Comparison of ENCODE assay signal across 16 cellular contexts in genomic region chr7:113197274-113197673, GRCh38.
DNase-seq lines count a peak whose midpoint lies in the region; ATAC-seq, FAIRE-seq and TF ChIP-seq lines count a peak whose summit lies in the region.
"Had no signal": no experiment of that assay in that cellular context is flagged by ENCODE, and none has a peak within 500 bp of the region (broad histone marks: within the 10 kb centered on the region; RNA-seq: fewer than 3 reads in every experiment).

No MANE protein-coding gene starts in this region.

- peak overlapping the region; percentile 87 for H2BK5ac ChIP-seq in IMR-90 (ENCODE audit: low read depth, low read length, poor library complexity, severe bottlenecking)

- no peak for TF ChIP-seq POLR2A in IMR-90 (IDR thresholded peaks at IDR 0.05; ENCODE audit: low read depth, low read length)

- H3K36me3 ChIP-seq in IMR-90 (ENCODE audit: control insufficient read depth, insufficient read depth, low read length) = no peaks in the 10 kb centered on the region
- H3K36me3 ChIP-seq in bronchial epithelial cell (ENCODE audit: control insufficient read depth, insufficient read depth, low read length) = no peaks in the 10 kb centered on the region
- H3K36me3 ChIP-seq: SJCRH30 had no signal

- no peak overlapping the region for H3K4ac ChIP-seq in IMR-90 (ENCODE audit: low read depth, low read length)

- H3K27ac ChIP-seq in IMR-90 (ENCODE audit: insufficient read depth, low read length) = no peak overlapping the region
- H3K27ac ChIP-seq: C4-2B, SJCRH30 had no signal

- no peak overlapping the region for H3K14ac ChIP-seq in IMR-90 (replicated peaks; ENCODE audit: low read depth, low read length)

- no peaks in the 10 kb centered on the region for H3K79me1 ChIP-seq in IMR-90 (ENCODE audit: low read depth in 1 of 2, low read length in 2 of 2)

- DNase-seq in AG08395 (ENCODE audit: low spot score) (peak; percentile 72), IMR-90 (peak; percentile 91), bronchial epithelial cell (ENCODE audit: low read depth) (peak; percentile 70), kidney tubule cell (ENCODE audit: low spot score) (peak; percentile 78), cardiac septum (ENCODE audit: low spot score) (no peak), NCI-H345 treated with DMSO at 0.1 percent for 48 hours (lab: John Stamatoyannopoulos, UW; ENCODE audit: unreplicated experiment) (no peak), hypothalamus (lab: John Stamatoyannopoulos, UW) (no peak)
- DNase-seq in activated CD4-positive, alpha-beta T cell treated with anti-CD3 and anti-CD28 coated beads, Interleukin-2, amount 50 U/mL, for 1 hour = no peak
- DNase-seq: activated gamma-delta T cell treated with Interleukin-2 at 50 U/mL for 16 hours; erythroblast; NK-92 treated with Interleukin-12 subunit alpha and Interleukin-12 subunit beta, amount 100 ng/mL, for 24 hours; SJCRH30; stimulated activated CD4-positive, alpha-beta T cell treated with anti-CD3 and anti-CD28 coated beads, Interleukin-1b, Interleukin-23, amount 100 ng/mL, for 48 hours had no signal

- H3K4me3 ChIP-seq in IMR-90 (ENCODE audit: insufficient read depth, low read depth, low read length) = no peak overlapping the region
- H3K4me3 ChIP-seq in bronchial epithelial cell (ENCODE audit: low read depth, low read length) = no peak overlapping the region
- H3K4me3 ChIP-seq: SJCRH30 had no signal

- H3K4me1 ChIP-seq in IMR-90 (ENCODE audit: control insufficient read depth, insufficient read depth, low read length) = peaks cover 11% of the 10 kb centered on the region

- dilution Hi-C loops in IMR-90 (cut with HindIII; ENCODE audit: low sequenced_read_pairs, unreplicated experiment) = no loop called here

- H3K9me3 ChIP-seq in IMR-90 (ENCODE audit: control insufficient read depth, insufficient read depth, low read length) = no peaks in the 10 kb centered on the region
- H3K9me3 ChIP-seq: SJCRH30 had no signal

- peak; percentile 90 for ATAC-seq in IMR-90 (ENCODE audit: low read depth)

- H2AK9ac ChIP-seq in IMR-90 (replicated peaks; ENCODE audit: low read depth, low read length, poor library complexity) = no peak overlapping the region

- POLR2A ChIA-PET in IMR-90 (lab: Charles Lee; ENCODE audit: unreplicated experiment) = no interaction called here

- peak overlapping the region; percentile 10; the same call in 1 of the 2 replicates for H3K4me2 ChIP-seq in IMR-90 (ENCODE audit: low read depth, low read length)

- no peak overlapping the region for H4K5ac ChIP-seq in IMR-90 (ENCODE audit: low read depth, low read length)

- H3K27me3 ChIP-seq in IMR-90 (ENCODE audit: control insufficient read depth, insufficient read depth, low read length) = no peaks in the 10 kb centered on the region
- no peaks in the 10 kb centered on the region for H3K27me3 ChIP-seq in bronchial epithelial cell (ENCODE audit: control insufficient read depth, insufficient read depth, low read length)

- TF ChIP-seq RAD21 in IMR-90 (IDR thresholded peaks at IDR 0.05; ENCODE audit: low read length) = no peak

- CTCF ChIA-PET in IMR-90 (lab: Yijun Ruan, JAX) = no interaction called here

- peaks cover 7% of the 10 kb centered on the region for H3K9me1 ChIP-seq in IMR-90 (ENCODE audit: insufficient read depth, low read length)

- no TSS peak for BruUV-seq in IMR-90 (replicated peaks; lab: Mats Ljungman, UMichigan)

- no peak for FAIRE-seq in bronchial epithelial cell (lab: Jason Lieb, UNC)
- FAIRE-seq: H1, TTC549 had no signal

- no peak overlapping the region for H4K91ac ChIP-seq in IMR-90 (ENCODE audit: insufficient read depth, low read depth, low read length)

- TF ChIP-seq CTCF in IMR-90 (conservative IDR thresholded peaks at IDR 0.05; ENCODE audit: low read depth, low read length) (no peak), bronchial epithelial cell (IDR thresholded peaks at IDR 0.05; ENCODE audit: insufficient read depth, low read length, severe bottlenecking) (no peak)

- no peak overlapping the region for H3K9ac ChIP-seq in IMR-90 (ENCODE audit: low read depth, low read length)

- H2BK15ac ChIP-seq in IMR-90 (ENCODE audit: low read depth, low read length) = no peak overlapping the region

- in situ Hi-C loops in IMR-90 (cut with MboI; ENCODE audit: low sequenced_read_pairs) = no loop called here

- no peak overlapping the region for H2AK5ac ChIP-seq in IMR-90 (ENCODE audit: low read depth, low read length)

- no peak overlapping the region for H3K18ac ChIP-seq in IMR-90 (ENCODE audit: low read depth, low read length)

- no CpG with 5 or more reads among the region's 1 CpG for WGBS in IMR-90 (ENCODE audit: extremely low coverage in 2 of 2, insufficient read length in 1 of 2), 2 experiments

- H4K20me1 ChIP-seq in IMR-90 (ENCODE audit: insufficient read depth, low read length) = no peaks in the 10 kb centered on the region

- H2AFZ ChIP-seq in IMR-90 (replicated peaks; ENCODE audit: low read length, poor library complexity) = no peak overlapping the region

- H3K56ac ChIP-seq in IMR-90 (ENCODE audit: extremely low read depth, insufficient read depth, low read length) = no peak overlapping the region

- intact Hi-C loops in IMR-90 (cut with micrococcal nuclease) (no loop called here), cardiac septum (cut with DNase I) (no loop called here)

- H2BK120ac ChIP-seq in IMR-90 (ENCODE audit: low read depth, low read length) = no peak overlapping the region; the same call in 1 of the 2 replicates

- H3K23ac ChIP-seq in IMR-90 (ENCODE audit: low read depth, low read length) = no peak overlapping the region

- no peak overlapping the region for H2BK20ac ChIP-seq in IMR-90 (ENCODE audit: low read depth, low read length)

- H4K8ac ChIP-seq in IMR-90 (ENCODE audit: low read depth in 2 of 2, low read length in 2 of 2) = no peak overlapping the region; a peak in 1 of 4 replicates

TF ChIP-seq in IMR-90, 13 proteins besides CTCF, POLR2A, EP300 and RAD21:
- TF ChIP-seq BHLHE40 (IDR thresholded peaks at IDR 0.05; ENCODE audit: low read depth, low read length) (peak; percentile 12; the same call in 1 of the 2 replicates), MAFK (IDR thresholded peaks at IDR 0.05; ENCODE audit: low read depth, low read length) (no peak), NFE2L2 (IDR thresholded peaks at IDR 0.05; ENCODE audit: low read depth, low read length) (peak; percentile 46; the same call in 1 of the 2 replicates), CEBPB (IDR thresholded peaks at IDR 0.05; ENCODE audit: low read depth, low read length) (peak; percentile 57; the same call in 1 of the 2 replicates), MXI1 (IDR thresholded peaks at IDR 0.05; ENCODE audit: borderline replicate concordance, low read depth, low read length) (no peak), FOS (IDR thresholded peaks at IDR 0.05; ENCODE audit: low read depth, low read length) (peak; percentile 78)

Comparison
In these comparisons a context has a peak if more than half of its experiments do, and no peak if none do; other contexts are left out.
1. DNase-seq: peak in AG08395 (single experiment), IMR-90 (single experiment), bronchial epithelial cell (single experiment) and kidney tubule cell (single experiment); none in cardiac septum (single experiment), activated CD4-positive, alpha-beta T cell treated with anti-CD3 and anti-CD28 coated beads, Interleukin-2, amount 50 U/mL, for 1 hour (single experiment), NCI-H345 treated with DMSO at 0.1 percent for 48 hours (single experiment) and hypothalamus (0 of 51).